Comparison of ENCODE assay signal across 10 cellular contexts in genomic region chr7:45921381-45921698, GRCh38. TPM values are rescaled to one million over a fixed set of nuclear protein-coding genes. Genes with fewer than 3 reads are reported as not detected.
DNase-seq lines count a peak whose midpoint lies in the region; ATAC-seq and TF ChIP-seq lines count a peak whose summit lies in the region.
"Had no signal": no experiment of that assay in that cellular context is flagged by ENCODE, and none has a peak within 500 bp of the region (broad histone marks: within the 10 kb centered on the region; RNA-seq: fewer than 3 reads in every experiment).

No MANE protein-coding gene starts in this region.

- H3K27me3 ChIP-seq in H7 (ENCODE audit: control insufficient read depth, insufficient read depth, low read length) (peaks cover 48% of the 10 kb centered on the region), left ventricle myocardium inferior (ENCODE audit: low read depth) (peaks cover 10% of the 10 kb centered on the region), gastrocnemius medialis (peaks cover 43 to 50% (median 45%) of the 10 kb centered on the region in 3 donors)

- DNase-seq in H7 (no peak), left ventricle myocardium inferior (no peak), gastrocnemius medialis (no peak), ecto neural progenitor cell (ENCODE audit: low spot score) (no peak), erythroblast (lab: John Stamatoyannopoulos, UW) (no peak), omental fat pad (ENCODE audit: low spot score) (no peak)

- no peak for ATAC-seq in gastrocnemius medialis
- no peak for ATAC-seq in HG03280 (IDR thresholded peaks at IDR 0.05; ENCODE audit: unreplicated experiment)
- no peak for ATAC-seq in omental fat pad (ENCODE audit: low FRiP score)

- H3K4me1 ChIP-seq in left ventricle myocardium inferior (peaks cover 56% of the 10 kb centered on the region), gastrocnemius medialis (peaks cover 7 to 31% of the 10 kb centered on the region in 2 donors)

- intact Hi-C loops in left ventricle myocardium inferior (cut with micrococcal nuclease) (loop anchor here (5.0 kb wide), 1 partner anchor 1166 kb away; no protein-coding TSS in a partner anchor), gastrocnemius medialis (cut with DNase I; ENCODE audit: low total_unique reads) (loop anchor here (10.0 kb wide), 3 partner anchors 433 to 863 kb away; no protein-coding TSS in a partner anchor)

- H3K36me3 ChIP-seq in H7 (replicated peaks; ENCODE audit: control insufficient read depth, insufficient read depth, low read length), result no peaks in the 10 kb centered on the region
- H3K36me3 ChIP-seq in left ventricle myocardium inferior, result peaks cover 8% of the 10 kb centered on the region
- peaks cover 0 to 6% of the 10 kb centered on the region in 2 donors for H3K36me3 ChIP-seq in gastrocnemius medialis

- in situ Hi-C loops in gastrocnemius medialis (cut with MboI; ENCODE audit: low sequenced_read_pairs in 4 of 4), result loop anchor here (5.0 to 10.0 kb wide), 4 partner anchors 433 to 1166 kb away; no protein-coding TSS in a partner anchor

- peak overlapping the region; percentile 73 for H3K27ac ChIP-seq in left ventricle myocardium inferior (replicated peaks)
- peak overlapping the region in 3 of 4 donors; percentile 36 to 55 (median 53) for H3K27ac ChIP-seq in gastrocnemius medialis

- no peaks in the 10 kb centered on the region for H3K9me3 ChIP-seq in left ventricle myocardium inferior (replicated peaks)
- no peaks in the 10 kb centered on the region for H3K9me3 ChIP-seq in gastrocnemius medialis

- no peak for TF ChIP-seq POLR2A in gastrocnemius medialis (IDR thresholded peaks at IDR 0.05)
- no peak for TF ChIP-seq POLR2A in erythroblast (IDR thresholded peaks at IDR 0.05; ENCODE audit: low read length)

- TF ChIP-seq CTCF in WI38 (IDR thresholded peaks at IDR 0.05; ENCODE audit: low read depth, low read length), result no peak
- no peak for TF ChIP-seq CTCF in left ventricle myocardium inferior (IDR thresholded peaks at IDR 0.05; ENCODE audit: borderline replicate concordance)
- no peak for TF ChIP-seq CTCF in gastrocnemius medialis (IDR thresholded peaks at IDR 0.05 in 4 of 5, conservative IDR thresholded peaks at IDR 0.05 in 1 of 5)
- no peak for TF ChIP-seq CTCF in omental fat pad (IDR thresholded peaks at IDR 0.05)

- H3K4me3 ChIP-seq in H7 (ENCODE audit: insufficient read depth, low read depth, low read length) (peak overlapping the region; percentile 60), WI38 (ENCODE audit: low read depth, low read length) (peak overlapping the region; percentile 73), left ventricle myocardium inferior (peak overlapping the region; percentile 75), gastrocnemius medialis (peak overlapping the region; percentile 42 to 64 (median 54))

RNA-seq across cellular contexts. Expression of gene IGFBP3, which starts 0.3 kb away (rescaled TPM):
- 2.7 and 5.6 TPM in 2 replicates for total RNA-seq in H7 (2014; rRNA removed; shearing (Covaris generic))
- 60.8 TPM for total RNA-seq in left ventricle myocardium inferior
- 100 to 1,000 TPM in 1 of 4 donors, 10 to 100 TPM in 3; 81.4 to 203 (median 90.2) TPM for total RNA-seq in gastrocnemius medialis
- 100 to 1,000 TPM; 616 to 884 (median 686) TPM for total RNA-seq in omental fat pad
- total RNA-seq: HT1080 had no signal

RNA-seq across cellular contexts. Expression of gene IGFBP1, which starts 33.1 kb away (rescaled TPM):
- not detected in 2 replicates for total RNA-seq in H7 (2014; rRNA removed; shearing (Covaris generic))
- total RNA-seq in left ventricle myocardium inferior, result not detected
- 1 to 10 TPM in 1 of 4 donors, under 1 TPM in 1, not detected in 2; 0.49 to 3.6 TPM for total RNA-seq in gastrocnemius medialis
- 10 to 100 TPM in 1 of 4 donors, 1 to 10 TPM in 2, not detected in 1; 3.0 to 15.6 (median 3.1) TPM for total RNA-seq in omental fat pad
- total RNA-seq: dermis microvascular lymphatic vessel endothelial cell had no signal

RNA-seq across cellular contexts. Expression of gene CCDC201, which starts 48.5 kb away (rescaled TPM):
- not detected in 2 replicates for total RNA-seq in H7 (2014; rRNA removed; shearing (Covaris generic))
- total RNA-seq in left ventricle myocardium inferior (not detected), gastrocnemius medialis (not detected), omental fat pad (not detected)
- total RNA-seq: dermis microvascular lymphatic vessel endothelial cell, HT1080 had no signal
